Comparison of ENCODE assay signal across 1 cellular context in genomic region chr11:44595964-44596381, GRCh38.
TF ChIP-seq lines count a peak whose summit lies in the region.

No MANE protein-coding gene starts in this region.

TF ChIP-seq in GM12878, 131 proteins besides CTCF, POLR2A, EP300 and RAD21:
- no peak for TF ChIP-seq SKIL (IDR thresholded peaks at IDR 0.05; ENCODE audit: low read depth, poor library complexity, severe bottlenecking)
- no peak; a peak in 1 of 4 replicates for TF ChIP-seq ETV6 (conservative IDR thresholded peaks at IDR 0.05 in 1 of 2, IDR thresholded peaks at IDR 0.05 in 1 of 2; ENCODE audit: borderline replicate concordance in 1 of 2, low read depth in 1 of 2)
- no peak for TF ChIP-seq CBX5 (IDR thresholded peaks at IDR 0.05; ENCODE audit: low read depth)
